Comparison of ENCODE assay signal across 9 cellular contexts in the genomic region with DNA sequence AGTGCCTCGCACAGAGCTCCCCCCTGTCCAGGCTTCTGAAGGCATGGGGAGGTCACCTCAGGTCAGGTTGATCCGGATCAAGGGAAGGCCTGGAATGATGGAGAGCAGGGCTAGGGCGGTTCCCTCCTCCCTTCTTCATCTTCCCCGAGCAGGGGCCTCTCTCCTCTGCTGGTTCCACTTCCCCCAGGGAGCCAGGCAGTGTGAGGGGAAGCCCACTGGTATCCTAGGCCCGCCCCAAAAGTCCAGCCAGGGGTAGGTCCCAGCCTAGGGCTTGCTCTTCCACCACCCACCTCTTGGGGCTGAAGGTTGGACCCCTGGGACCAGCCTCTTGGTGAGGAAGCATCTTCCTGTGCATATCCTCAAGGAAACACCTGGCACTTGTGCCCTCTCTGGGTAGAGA. TPM values are rescaled to one million over a fixed set of nuclear protein-coding genes. Genes with fewer than 3 reads are reported as not detected.
DNase-seq lines count a peak whose midpoint lies in the region; ATAC-seq and TF ChIP-seq lines count a peak whose summit lies in the region.
"Had no signal": no experiment of that assay in that cellular context is flagged by ENCODE, and none has a peak within 500 bp of the region (broad histone marks: within the 10 kb centered on the region; RNA-seq: fewer than 3 reads in every experiment).

No MANE protein-coding gene starts in this region.

- in situ Hi-C loops in GM13976 (cut with MboI; ENCODE audit: low sequenced_read_pairs, unreplicated experiment): no loop called here

- H3K27me3 ChIP-seq in SK-N-SH (ENCODE audit: insufficient read depth): no peaks in the 10 kb centered on the region
- no peaks in the 10 kb centered on the region for H3K27me3 ChIP-seq in iPS-20b (ENCODE audit: insufficient read depth, low read length)
- H3K27me3 ChIP-seq in subcutaneous abdominal adipose tissue (ENCODE audit: control insufficient read depth in 5 of 5, insufficient read depth in 4 of 5, low read length in 5 of 5): no peaks in the 10 kb centered on the region

- peak overlapping the region; percentile 44 for H3K27ac Mint-ChIP-seq in activated CD4-positive, alpha-beta memory T cell treated with anti-CD3 and anti-CD28 coated beads, Interleukin-2, amount 10 ng/mL, durations not matched to agents 7 days and 5 days

- H3K4me3 Mint-ChIP-seq in activated CD4-positive, alpha-beta memory T cell treated with anti-CD3 and anti-CD28 coated beads, Interleukin-2, amount 10 ng/mL, durations not matched to agents 7 days and 5 days: peak overlapping the region; percentile 87

- DNase-seq in SK-N-SH (no peak), GM13976 (ENCODE audit: low spot score) (no peak), NCI-H2196 treated with DMSO at 0.1 percent for 48 hours (lab: John Stamatoyannopoulos, UW; ENCODE audit: unreplicated experiment) (no peak)
- DNase-seq in activated CD4-positive, alpha-beta memory T cell treated with anti-CD3 and anti-CD28 coated beads, Interleukin-2, amount 10 ng/mL, durations not matched to agents 7 days and 5 days: no peak
- DNase-seq: NCI-H510A treated with DMSO at 0.1 percent for 48 hours had no signal

- no peak for TF ChIP-seq CTCF in SK-N-SH (IDR thresholded peaks at IDR 0.05)
- no peak for TF ChIP-seq CTCF in GM13976 (IDR thresholded peaks at IDR 0.05; ENCODE audit: borderline replicate concordance, control extremely low read depth, extremely low read depth, insufficient read depth, missing control alignments)

- no peak overlapping the region for H2AFZ ChIP-seq in SK-N-SH (ENCODE audit: low read depth)

- TF ChIP-seq RAD21 in SK-N-SH (IDR thresholded peaks at IDR 0.05; ENCODE audit: low read length): no peak

- CTCF ChIA-PET in SK-N-SH (lab: Yijun Ruan, JAX): interaction anchor here (0.6 to 1.8 kb wide), 6 partner anchors 9 to 177 kb away, joined by 3 to 9 read pairs (median 3); no protein-coding TSS in a partner anchor
- CTCF ChIA-PET in activated CD4-positive, alpha-beta memory T cell treated with anti-CD3 and anti-CD28 coated beads, Interleukin-2, amount 10 ng/mL, durations not matched to agents 7 days and 5 days (lab: Charles Lee): interaction anchor here (0.8 to 1.5 kb wide), 3 partner anchors 9 to 43 kb away, joined by 3 to 4 read pairs (median 3); a partner anchor contains a TSS

- H3K9me3 ChIP-seq in SK-N-SH (no peaks in the 10 kb centered on the region), iPS-20b (ENCODE audit: insufficient read depth, low read depth, low read length) (no peaks in the 10 kb centered on the region), subcutaneous abdominal adipose tissue (ENCODE audit: control insufficient read depth in 5 of 5, low read length in 5 of 5) (no peaks in the 10 kb centered on the region)

- no peaks in the 10 kb centered on the region for H3K9me2 ChIP-seq in SK-N-SH

- ATAC-seq in SK-N-SH treated with all-trans-retinoic acid at 6 μM for 48 hours (no peak), GM19328 (IDR thresholded peaks at IDR 0.05; ENCODE audit: unreplicated experiment) (no peak)

- POLR2A ChIA-PET in SK-N-SH (lab: Yijun Ruan, JAX): no interaction called here
- POLR2A ChIA-PET in activated CD4-positive, alpha-beta memory T cell treated with anti-CD3 and anti-CD28 coated beads, Interleukin-2, amount 10 ng/mL, durations not matched to agents 7 days and 5 days (lab: Charles Lee): interaction anchor here (0.7 to 1.9 kb wide), 5 partner anchors 9 to 152 kb away, joined by 3 to 10 read pairs (median 4); a partner anchor contains a TSS

- H3K4me2 ChIP-seq in SK-N-SH: peak overlapping the region; percentile 99

- H4K20me1 ChIP-seq in SK-N-SH (ENCODE audit: insufficient read depth): peaks cover 24% of the 10 kb centered on the region

- 54% methylated on average over 4 of the region's 5 CpGs for WGBS in SK-N-SH (ENCODE audit: low lambda C conversion rate)

- H3K27ac ChIP-seq in SK-N-SH (ENCODE audit: low read depth in 2 of 2, low read length in 1 of 2) (peak overlapping the region in 1 of 2 experiments; percentile 95; a peak in 3 of 4 replicates), iPS-20b (ENCODE audit: low read length) (no peak overlapping the region), subcutaneous abdominal adipose tissue (ENCODE audit: low read depth, low read length) (peak overlapping the region; percentile 57)

- H3K27me3 Mint-ChIP-seq in activated CD4-positive, alpha-beta memory T cell treated with anti-CD3 and anti-CD28 coated beads, Interleukin-2, amount 10 ng/mL, durations not matched to agents 7 days and 5 days: no peaks in the 10 kb centered on the region

- H3F3A ChIP-seq in SK-N-SH (replicated peaks; ENCODE audit: insufficient read depth): peaks cover 23% of the 10 kb centered on the region

- no peaks in the 10 kb centered on the region for H3K9me3 Mint-ChIP-seq in activated CD4-positive, alpha-beta memory T cell treated with anti-CD3 and anti-CD28 coated beads, Interleukin-2, amount 10 ng/mL, durations not matched to agents 7 days and 5 days

- H3K9ac ChIP-seq in SK-N-SH: peak overlapping the region; percentile 77; the same call in 1 of the 2 replicates
- H3K9ac ChIP-seq in iPS-20b (ENCODE audit: low read depth, low read length): peak overlapping the region; percentile 73; the same call in 1 of the 2 replicates
- peak overlapping the region in 3 of 5 donors; percentile 25 to 81 (median 69) for H3K9ac ChIP-seq in subcutaneous abdominal adipose tissue (ENCODE audit: low read length in 5 of 5)

- peaks cover 47% of the 10 kb centered on the region for H3K79me2 ChIP-seq in SK-N-SH (ENCODE audit: insufficient read depth)

- no peak for TF ChIP-seq EP300 in SK-N-SH (IDR thresholded peaks at IDR 0.05; ENCODE audit: borderline replicate concordance in 1 of 2, low read depth in 1 of 2, low read length in 1 of 2)

- H3K4me1 Mint-ChIP-seq in activated CD4-positive, alpha-beta memory T cell treated with anti-CD3 and anti-CD28 coated beads, Interleukin-2, amount 10 ng/mL, durations not matched to agents 7 days and 5 days: peaks cover 18% of the 10 kb centered on the region

- H3K36me3 Mint-ChIP-seq in activated CD4-positive, alpha-beta memory T cell treated with anti-CD3 and anti-CD28 coated beads, Interleukin-2, amount 10 ng/mL, durations not matched to agents 7 days and 5 days (ENCODE audit: low read depth): peaks cover 22% of the 10 kb centered on the region

- H3K36me3 ChIP-seq in SK-N-SH (replicated peaks in 1 of 2; ENCODE audit: control insufficient read depth in 1 of 2, insufficient read depth in 2 of 2, low read length in 1 of 2) (peaks cover 17 to 39% of the 10 kb centered on the region in 2 experiments), iPS-20b (ENCODE audit: insufficient read depth, low read depth, low read length) (peaks cover 35% of the 10 kb centered on the region), subcutaneous abdominal adipose tissue (ENCODE audit: control insufficient read depth in 5 of 5, insufficient read depth in 5 of 5, low read length in 5 of 5) (peaks cover 0 to 39% (median 36%) of the 10 kb centered on the region in 5 donors)

- H3K4me1 ChIP-seq in SK-N-SH (ENCODE audit: control insufficient read depth in 1 of 2, insufficient read depth in 2 of 2, low read depth in 1 of 2, low read length in 1 of 2) (peaks cover 33 to 47% of the 10 kb centered on the region in 2 experiments), iPS-20b (ENCODE audit: insufficient read depth, low read length) (peaks cover 24% of the 10 kb centered on the region), subcutaneous abdominal adipose tissue (ENCODE audit: control insufficient read depth in 5 of 5, insufficient read depth in 5 of 5, low read length in 5 of 5) (peaks cover 15 to 50% (median 48%) of the 10 kb centered on the region in 5 donors)

- peak overlapping the region; percentile 88 to 95 for H3K4me3 ChIP-seq in SK-N-SH (ENCODE audit: low read depth in 2 of 2, low read length in 1 of 2)
- H3K4me3 ChIP-seq in iPS-20b (ENCODE audit: low read length): peak overlapping the region; percentile 70
- peak overlapping the region in 4 of 5 donors; percentile 69 to 80 (median 71) for H3K4me3 ChIP-seq in subcutaneous abdominal adipose tissue (ENCODE audit: low read depth in 1 of 5, low read length in 5 of 5)

TF ChIP-seq in SK-N-SH, 30 proteins besides CTCF, POLR2A, EP300 and RAD21 (continues in another document):
- TF ChIP-seq RFX5 (IDR thresholded peaks at IDR 0.05; ENCODE audit: low read length) (no peak), SIN3A (IDR thresholded peaks at IDR 0.05; ENCODE audit: borderline replicate concordance, low read depth, low read length) (no peak)

TF ChIP-seq in SK-N-SH treated with all-trans-retinoic acid at 6 μM for 48 hours, 23 proteins besides CTCF, POLR2A, EP300 and RAD21 (continues in another document):
- TF ChIP-seq BACH2 (CRISPR knock-in tag; IDR thresholded peaks at IDR 0.05; ENCODE audit: borderline replicate concordance) (no peak), ESRRG (CRISPR knock-in tag; IDR thresholded peaks at IDR 0.05) (no peak), PPARA (CRISPR knock-in tag; IDR thresholded peaks at IDR 0.05; ENCODE audit: borderline replicate concordance) (no peak)

RNA-seq across cellular contexts. Expression of a gene that starts 16.4 kb away (rescaled TPM):
- 1.3 TPM in 2 replicates for polyA plus RNA-seq in SK-N-SH (2012; rRNA removed)
- polyA plus RNA-seq in SK-N-SH (2012; cell fraction: cytosol; rRNA removed): 0.40 and 0.87 TPM in 2 replicates
- 1.3 and 1.7 TPM in 2 replicates for polyA plus RNA-seq in SK-N-SH (2012; cell fraction: nucleus; rRNA removed)
- total RNA-seq in activated CD4-positive, alpha-beta memory T cell treated with anti-CD3 and anti-CD28 coated beads, Interleukin-2, amount 10 ng/mL, durations not matched to agents 7 days and 5 days: under 1 TPM; 0.45 to 0.91 TPM

RNA-seq across cellular contexts. Expression of a gene that starts 16.5 kb away (rescaled TPM):
- polyA plus RNA-seq in SK-N-SH (2012; rRNA removed): 8.6 and 16.9 TPM in 2 replicates
- polyA plus RNA-seq in SK-N-SH (2012; cell fraction: cytosol; rRNA removed): 7.7 and 12.5 TPM in 2 replicates
- polyA plus RNA-seq in SK-N-SH (2012; cell fraction: nucleus; rRNA removed): 67.2 and 121 TPM in 2 replicates
- 10 to 100 TPM; 86.5 to 88.8 TPM for total RNA-seq in activated CD4-positive, alpha-beta memory T cell treated with anti-CD3 and anti-CD28 coated beads, Interleukin-2, amount 10 ng/mL, durations not matched to agents 7 days and 5 days

RNA-seq across cellular contexts. Expression of a gene that starts 16.9 kb away (rescaled TPM):
- 105 and 160 TPM in 2 replicates for polyA plus RNA-seq in SK-N-SH (2012; rRNA removed)
- polyA plus RNA-seq in SK-N-SH (2012; cell fraction: cytosol; rRNA removed): 71.5 and 102 TPM in 2 replicates
- polyA plus RNA-seq in SK-N-SH (2012; cell fraction: nucleus; rRNA removed): 82.6 and 91.4 TPM in 2 replicates
- 10 to 100 TPM; 30.6 to 32.7 TPM for total RNA-seq in activated CD4-positive, alpha-beta memory T cell treated with anti-CD3 and anti-CD28 coated beads, Interleukin-2, amount 10 ng/mL, durations not matched to agents 7 days and 5 days

RNA-seq across cellular contexts. Expression of a gene that starts 27.6 kb away (rescaled TPM):
- 0.37 and 2.0 TPM in 2 replicates for polyA plus RNA-seq in SK-N-SH (2012; rRNA removed)
- polyA plus RNA-seq in SK-N-SH (2012; cell fraction: cytosol; rRNA removed): 0.53 and 1.5 TPM in 2 replicates
- polyA plus RNA-seq in SK-N-SH (2012; cell fraction: nucleus; rRNA removed): 8.0 and 18.2 TPM in 2 replicates
- total RNA-seq in activated CD4-positive, alpha-beta memory T cell treated with anti-CD3 and anti-CD28 coated beads, Interleukin-2, amount 10 ng/mL, durations not matched to agents 7 days and 5 days: under 1 TPM in 1 of 2 experiments, not detected in 1; 0.23 TPM

RNA-seq across cellular contexts. Expression of a gene that starts 30.6 kb away (rescaled TPM):
- 89.6 and 94.5 TPM in 2 replicates for polyA plus RNA-seq in SK-N-SH (2012; rRNA removed)
- 38.5 and 54.1 TPM in 2 replicates for polyA plus RNA-seq in SK-N-SH (2012; cell fraction: cytosol; rRNA removed)
- 101 and 184 TPM in 2 replicates for polyA plus RNA-seq in SK-N-SH (2012; cell fraction: nucleus; rRNA removed)
- total RNA-seq in activated CD4-positive, alpha-beta memory T cell treated with anti-CD3 and anti-CD28 coated beads, Interleukin-2, amount 10 ng/mL, durations not matched to agents 7 days and 5 days: 10 to 100 TPM; 46.9 to 52.6 TPM
